ENCODE assay signal across 8 cellular contexts in the genomic region with DNA sequence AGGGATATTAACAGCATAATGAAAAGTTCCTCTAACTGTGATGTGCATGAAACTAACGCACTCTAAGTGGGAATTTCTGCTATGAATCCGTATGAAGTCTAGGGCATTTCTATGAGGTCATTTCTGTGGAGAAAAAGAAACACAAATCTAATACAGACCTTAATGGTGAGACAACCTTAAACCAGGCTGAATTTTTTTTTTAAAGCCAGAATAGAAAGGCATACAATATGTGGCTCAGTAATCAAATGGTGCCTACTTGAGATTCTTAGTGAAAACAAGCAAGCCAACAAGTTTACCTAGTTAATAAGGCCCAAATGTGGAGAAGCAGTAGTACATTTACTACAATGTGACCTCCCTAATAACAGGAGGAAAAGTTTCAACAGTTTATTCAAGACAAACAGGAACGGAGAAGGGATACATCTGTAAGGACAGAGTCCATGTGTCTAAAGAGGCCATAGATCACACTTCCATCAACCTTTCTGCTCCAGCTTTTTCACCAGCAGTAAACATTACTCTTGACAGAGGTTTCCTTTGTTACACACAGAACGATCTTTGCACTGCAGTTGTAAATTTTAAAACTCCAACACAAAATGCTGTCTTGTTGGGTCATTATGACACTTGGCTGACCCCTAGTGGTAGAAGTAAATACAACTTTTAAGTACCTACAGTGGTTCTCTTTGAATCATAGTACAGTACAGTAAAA. TPM values are rescaled to one million over a fixed set of nuclear protein-coding genes. Genes with fewer than 3 reads are reported as not detected.
A peak's percentile ranks its signal among the peaks of the same experiment; 100 is the strongest.
DNase-seq lines count a peak whose midpoint lies in the region; ATAC-seq and TF ChIP-seq lines count a peak whose summit lies in the region.

No MANE protein-coding gene starts in this region.

- H3K27me3 ChIP-seq in GM23338 (ENCODE audit: insufficient read depth) (no peaks in the 10 kb centered on the region), PC-9 (ENCODE audit: insufficient read depth, low read depth) (no peaks in the 10 kb centered on the region), lower lobe of right lung (ENCODE audit: low read depth) (no peaks in the 10 kb centered on the region), upper lobe of left lung (no peaks in the 10 kb centered on the region)

- H3K27me3 Mint-ChIP-seq in activated T-cell treated with anti-CD3 and anti-CD28 coated beads, Interleukin-2, amount 50 U/mL, for 72 hours (ENCODE audit: low read depth) = no peaks in the 10 kb centered on the region
- H3K27me3 Mint-ChIP-seq in activated T-cell treated with anti-CD3 and anti-CD28 coated beads, Interleukin-2, amount 50 U/mL, for 24 hours = no peaks in the 10 kb centered on the region
- peaks cover 1% of the 10 kb centered on the region for H3K27me3 Mint-ChIP-seq in GM23338 (ENCODE audit: insufficient read depth, low read depth, poor library complexity)

- H3K4me3 Mint-ChIP-seq in activated T-cell treated with anti-CD3 and anti-CD28 coated beads, Interleukin-2, amount 50 U/mL, for 72 hours = no peak overlapping the region
- H3K4me3 Mint-ChIP-seq in activated T-cell treated with anti-CD3 and anti-CD28 coated beads, Interleukin-2, amount 50 U/mL, for 24 hours = no peak overlapping the region
- no peak overlapping the region for H3K4me3 Mint-ChIP-seq in GM23338

- H3K36me3 Mint-ChIP-seq in activated T-cell treated with anti-CD3 and anti-CD28 coated beads, Interleukin-2, amount 50 U/mL, for 72 hours (ENCODE audit: insufficient read depth in 2 of 2) = peaks cover 1 to 12% of the 10 kb centered on the region in 2 donors
- H3K36me3 Mint-ChIP-seq in activated T-cell treated with anti-CD3 and anti-CD28 coated beads, Interleukin-2, amount 50 U/mL, for 24 hours (ENCODE audit: low read depth) = peaks cover 50% of the 10 kb centered on the region
- peaks cover 6% of the 10 kb centered on the region; the same call in 2 of the 3 replicates for H3K36me3 Mint-ChIP-seq in GM23338 (ENCODE audit: low read depth)

- no peak overlapping the region for H3K27ac Mint-ChIP-seq in activated T-cell treated with anti-CD3 and anti-CD28 coated beads, Interleukin-2, amount 50 U/mL, for 72 hours
- no peak overlapping the region for H3K27ac Mint-ChIP-seq in activated T-cell treated with anti-CD3 and anti-CD28 coated beads, Interleukin-2, amount 50 U/mL, for 24 hours
- H3K27ac Mint-ChIP-seq in GM23338 = no peak overlapping the region; the same call in 1 of the 2 replicates

- H3K4me1 ChIP-seq in GM23338 (ENCODE audit: insufficient read depth) (no peaks in the 10 kb centered on the region), PC-9 (replicated peaks; ENCODE audit: insufficient read depth) (no peaks in the 10 kb centered on the region), lower lobe of right lung (peaks cover 6% of the 10 kb centered on the region), upper lobe of left lung (peaks cover 3 to 5% (median 4%) of the 10 kb centered on the region in 4 donors)

- 57 to 58% methylated on average over 4 of the region's 4 CpGs for WGBS in upper lobe of left lung, 2 donors

- H3K9me3 Mint-ChIP-seq in activated T-cell treated with anti-CD3 and anti-CD28 coated beads, Interleukin-2, amount 50 U/mL, for 72 hours = no peaks in the 10 kb centered on the region
- no peaks in the 10 kb centered on the region for H3K9me3 Mint-ChIP-seq in activated T-cell treated with anti-CD3 and anti-CD28 coated beads, Interleukin-2, amount 50 U/mL, for 24 hours
- no peaks in the 10 kb centered on the region for H3K9me3 Mint-ChIP-seq in GM23338

- BruUV-seq in PC-9 (replicated peaks; lab: Mats Ljungman, UMichigan) = no TSS peak

- H3K36me3 ChIP-seq in GM23338 (ENCODE audit: insufficient read depth) (no peaks in the 10 kb centered on the region; the same call in 1 of the 2 replicates), PC-9 (ENCODE audit: low read depth) (no peaks in the 10 kb centered on the region), lower lobe of right lung (peaks cover 8% of the 10 kb centered on the region), upper lobe of left lung (no peaks in the 10 kb centered on the region)

- no peak overlapping the region for H3K4me2 ChIP-seq in GM23338
- no peak overlapping the region for H3K4me2 ChIP-seq in PC-9

- peak; percentile 82 to 90 for ATAC-seq in activated T-cell treated with anti-CD3 and anti-CD28 coated beads, Interleukin-2, amount 50 U/mL, for 72 hours (replicated peaks in 1 of 2)
- ATAC-seq in GM23338 (peak; percentile 87), lower lobe of right lung (peak; percentile 88 to 91), upper lobe of left lung (ENCODE audit: low FRiP score in 2 of 2) (peak; percentile 79 to 94)

- H3K4me3 ChIP-seq in GM23338 (no peak overlapping the region), PC-9 (no peak overlapping the region), lower lobe of right lung (no peak overlapping the region), upper lobe of left lung (no peak overlapping the region)

- POLR2A ChIA-PET in PC-9 (lab: Charles Lee; ENCODE audit: unreplicated experiment) = no interaction called here

- peak in 1 of 2 donors; percentile 19 for DNase-seq in activated T-cell treated with anti-CD3 and anti-CD28 coated beads, Interleukin-2, amount 50 U/mL, for 72 hours
- DNase-seq in activated T-cell treated with anti-CD3 and anti-CD28 coated beads, Interleukin-2, amount 50 U/mL, for 24 hours = no peak
- peak; percentile 90 for DNase-seq in GM23338 (ENCODE audit: low spot score)
- peak; percentile 85 for DNase-seq in KG1 (lab: John Stamatoyannopoulos, UW)
- peak; percentile 14 to 63 for DNase-seq in PC-9
- DNase-seq in dermis blood vessel endothelial cell = peak; percentile 93
- DNase-seq in lower lobe of right lung = no peak
- DNase-seq in upper lobe of left lung = no peak

- peak; percentile 73 to 84 for TF ChIP-seq CTCF in GM23338 (conservative IDR thresholded peaks at IDR 0.05; ENCODE audit: low read depth in 2 of 2)
- peak; percentile 87 for TF ChIP-seq CTCF in PC-9 (conservative IDR thresholded peaks at IDR 0.05)
- peak; percentile 71 for TF ChIP-seq CTCF in lower lobe of right lung (IDR thresholded peaks at IDR 0.05)
- TF ChIP-seq CTCF in upper lobe of left lung (IDR thresholded peaks at IDR 0.05) = peak; percentile 44 to 84 (median 76)

- CTCF ChIA-PET in PC-9 (lab: Charles Lee) = interaction anchor here (1.4 to 1.5 kb wide), 2 partner anchors 226 to 228 kb away, joined by 4 to 6 read pairs; no protein-coding TSS in a partner anchor

- H3K27ac ChIP-seq in GM23338 (ENCODE audit: low read depth) = no peak overlapping the region
- no peak overlapping the region for H3K27ac ChIP-seq in PC-9
- H3K27ac ChIP-seq in lower lobe of right lung = no peak overlapping the region
- H3K27ac ChIP-seq in upper lobe of left lung = no peak overlapping the region

- H3K9me2 ChIP-seq in GM23338 (ENCODE audit: insufficient read depth) (no peaks in the 10 kb centered on the region), PC-9 (ENCODE audit: insufficient read depth) (no peaks in the 10 kb centered on the region)

- no peaks in the 10 kb centered on the region for H3K9me3 ChIP-seq in PC-9 (ENCODE audit: insufficient read depth, low read depth)
- no peaks in the 10 kb centered on the region for H3K9me3 ChIP-seq in lower lobe of right lung
- no peaks in the 10 kb centered on the region for H3K9me3 ChIP-seq in upper lobe of left lung

- no peak for TF ChIP-seq POLR2A in upper lobe of left lung (IDR thresholded peaks at IDR 0.05)

- H4K20me1 ChIP-seq in GM23338 (replicated peaks; ENCODE audit: insufficient read depth) (no peaks in the 10 kb centered on the region), PC-9 (ENCODE audit: insufficient read depth) (no peaks in the 10 kb centered on the region; the same call in 1 of the 2 replicates)

- TF ChIP-seq EP300 in upper lobe of left lung (IDR thresholded peaks at IDR 0.05) = no peak

- H3F3A ChIP-seq in GM23338 (replicated peaks; ENCODE audit: low read depth) (no peaks in the 10 kb centered on the region), PC-9 (ENCODE audit: insufficient read depth, low read depth) (no peaks in the 10 kb centered on the region)

- intact Hi-C loops in PC-9 (cut with micrococcal nuclease; ENCODE audit: unreplicated experiment) = loop anchor here (1.0 to 5.0 kb wide), 2 partner anchors 75 to 228 kb away; no protein-coding TSS in a partner anchor
- intact Hi-C loops in lower lobe of right lung (cut with DNase I) = loop anchor here (5.0 kb wide), 1 partner anchor 230 kb away; no protein-coding TSS in a partner anchor

- H3K79me2 ChIP-seq in GM23338 (replicated peaks; ENCODE audit: insufficient read depth) = peaks cover 2% of the 10 kb centered on the region
- no peaks in the 10 kb centered on the region for H3K79me2 ChIP-seq in PC-9 (ENCODE audit: low read depth)

- H2AFZ ChIP-seq in GM23338 (no peak overlapping the region), PC-9 (no peak overlapping the region)

- peaks cover 8% of the 10 kb centered on the region for H3K4me1 Mint-ChIP-seq in activated T-cell treated with anti-CD3 and anti-CD28 coated beads, Interleukin-2, amount 50 U/mL, for 72 hours (ENCODE audit: low read depth)
- H3K4me1 Mint-ChIP-seq in activated T-cell treated with anti-CD3 and anti-CD28 coated beads, Interleukin-2, amount 50 U/mL, for 24 hours (ENCODE audit: low read depth) = no peaks in the 10 kb centered on the region
- no peaks in the 10 kb centered on the region; the same call in 2 of the 3 replicates for H3K4me1 Mint-ChIP-seq in GM23338

RNA-seq across cellular contexts. Expression of gene CARNMT1, which starts 26.2 kb away (rescaled TPM):
- 10 to 100 TPM; 18.6 to 19.8 TPM for total RNA-seq in activated T-cell treated with anti-CD3 and anti-CD28 coated beads, Interleukin-2, amount 50 U/mL, for 72 hours
- total RNA-seq in GM23338 (2014; rRNA removed; shearing (Covaris generic)) = 54.5 and 64.0 TPM in 2 replicates
- polyA plus RNA-seq in GM23338 (2016; fragmentation: Nextera tagmentation; extraction: Ambion mirVana) = 22.6 and 26.9 TPM in 2 replicates
- 20.5 and 21.5 TPM in 2 replicates for total RNA-seq in PC-9 (2021)
- 22.0 and 35.6 TPM in 2 replicates for total RNA-seq in dermis blood vessel endothelial cell
- total RNA-seq in lower lobe of right lung = 14.5 TPM
- total RNA-seq in upper lobe of left lung = 10 to 100 TPM; 11.5 to 34.5 (median 17.7) TPM

RNA-seq across cellular contexts. Expression of gene C9orf40, which starts 49.2 kb away (rescaled TPM):
- total RNA-seq in activated T-cell treated with anti-CD3 and anti-CD28 coated beads, Interleukin-2, amount 50 U/mL, for 72 hours = 10 to 100 TPM; 17.8 to 23.1 TPM
- 8.3 and 11.1 TPM in 2 replicates for total RNA-seq in GM23338 (2014; rRNA removed; shearing (Covaris generic))
- polyA plus RNA-seq in GM23338 (2016; fragmentation: Nextera tagmentation; extraction: Ambion mirVana) = 10.4 and 11.4 TPM in 2 replicates
- total RNA-seq in PC-9 (2021) (10.8 and 11.3 TPM in 2 replicates), dermis blood vessel endothelial cell (4.1 and 4.7 TPM in 2 replicates), lower lobe of right lung (4.0 TPM), upper lobe of left lung (1 to 10 TPM in 5 of 6 donors, under 1 TPM in 1; 1.00 to 6.2 (median 2.0) TPM)

Comparison
In these comparisons a context has a peak if more than half of its experiments do, and no peak if none do; other contexts are left out.
1. DNase-seq: peak in GM23338 (single experiment), KG1 (single experiment), PC-9 (2 of 2) and dermis blood vessel endothelial cell (single experiment); none in activated T-cell treated with anti-CD3 and anti-CD28 coated beads, Interleukin-2, amount 50 U/mL, for 24 hours (single experiment), lower lobe of right lung (single experiment) and upper lobe of left lung (0 of 2).
2. Peak in every context shown above with its lines, with median percentiles within 50 percentile points of each other: ATAC-seq and CTCF ChIP-seq.